ENCODE assay signal across 12 cellular contexts in the genomic region with DNA sequence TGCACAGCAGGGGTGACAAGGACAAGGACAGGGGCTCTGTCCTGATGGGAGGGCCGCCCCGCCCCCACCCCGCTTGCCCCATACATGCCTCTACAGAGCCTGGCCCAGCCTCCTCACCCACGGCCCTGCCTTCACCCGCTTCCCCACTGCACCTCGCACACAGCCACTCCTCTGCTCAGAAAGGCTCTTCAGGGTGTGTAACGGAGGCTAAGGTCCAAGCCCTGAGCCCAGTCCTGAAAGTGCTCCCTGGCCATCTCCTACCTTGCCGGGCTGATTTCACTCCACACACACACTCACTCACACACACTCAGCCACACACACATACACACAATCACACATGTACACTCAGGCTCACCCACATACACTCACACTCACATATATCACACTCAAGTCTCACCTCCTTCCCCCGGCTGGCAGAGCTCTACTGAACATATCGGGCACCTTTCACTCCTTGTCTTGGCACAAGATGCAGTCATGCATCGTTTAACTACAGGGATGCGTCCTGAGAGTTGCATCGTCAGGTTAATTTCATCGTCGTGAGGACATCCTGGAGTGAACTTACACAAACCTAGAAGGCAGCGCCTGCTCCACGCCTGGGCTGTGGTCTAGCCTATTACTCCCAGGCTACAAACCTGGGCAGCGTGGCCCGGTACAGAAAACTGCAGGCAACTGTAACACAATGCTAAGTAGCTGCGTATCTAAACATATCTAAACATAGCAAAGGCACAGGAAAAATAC. TPM values are rescaled to one million over a fixed set of nuclear protein-coding genes. Genes with fewer than 3 reads are reported as not detected.
DNase-seq lines count a peak whose midpoint lies in the region; ATAC-seq, FAIRE-seq and TF ChIP-seq lines count a peak whose summit lies in the region.
"Had no signal": no experiment of that assay in that cellular context is flagged by ENCODE, and none has a peak within 500 bp of the region (broad histone marks: within the 10 kb centered on the region; RNA-seq: fewer than 3 reads in every experiment).

No MANE protein-coding gene starts in this region.

- POLR2A ChIA-PET in activated CD8-positive, alpha-beta T cell treated with anti-CD3 and anti-CD28 coated beads for 36 hours (lab: Charles Lee), result no interaction called here
- POLR2A ChIA-PET in activated CD8-positive, alpha-beta T cell treated with anti-CD3 and anti-CD28 coated beads, Interleukin-2, amount 10 ng/mL, durations not matched to agents 7 days and 5 days (lab: Charles Lee), result no interaction called here
- POLR2A ChIA-PET in GM12878 (lab: Charles Lee), result interaction anchor here (0.9 to 1.7 kb wide), 2 partner anchors 11 to 18 kb away, joined by 3 to 8 read pairs; no protein-coding TSS in a partner anchor

- 87% methylated on average over 18 of the region's 20 CpGs for whole genome bisulfite sequencing in GM12878 (ENCODE audit: insufficient coverage, insufficient replicate concordance, low lambda C conversion rate, missing lambda C conversion rate)
- 85 to 86% methylated on average over 18 to 20 of the region's 20 CpGs for WGBS in mesodermal cell (ENCODE audit: insufficient coverage in 2 of 2), 2 experiments
- 69 to 80% methylated on average over 2 to 20 of the region's 20 CpGs for WGBS in transverse colon (ENCODE audit: low coverage in 1 of 2), 2 donors

- no peak for DNase-seq in activated CD8-positive, alpha-beta T cell treated with anti-CD3 and anti-CD28 coated beads for 36 hours
- DNase-seq in activated CD8-positive, alpha-beta T cell treated with anti-CD3 and anti-CD28 coated beads, Interleukin-2, amount 10 ng/mL, durations not matched to agents 7 days and 5 days, result no peak
- DNase-seq in GM12878 (ENCODE audit: low read depth, low spot score) (no peak), transverse colon (no peak), T-helper 9 cell (no peak)
- DNase-seq in stimulated activated CD4-positive, alpha-beta T cell treated with anti-CD3 and anti-CD28 coated beads, Interleukin-12 subunit alpha, Interleukin-12 subunit beta, amount 100 ng/mL, for 4 hours, result no peak
- DNase-seq: activated CD4-positive, alpha-beta memory T cell treated with anti-CD3 and anti-CD28 coated beads for 36 hours; NCI-H1105; occipital lobe had no signal

- ATAC-seq in activated CD8-positive, alpha-beta T cell treated with anti-CD3 and anti-CD28 coated beads for 36 hours, result peak; percentile 32
- ATAC-seq in activated CD8-positive, alpha-beta T cell treated with anti-CD3 and anti-CD28 coated beads, Interleukin-2, amount 10 ng/mL, durations not matched to agents 7 days and 5 days, result no peak
- ATAC-seq in GM12878 (peak; percentile 45), HG03354 (IDR thresholded peaks at IDR 0.05; ENCODE audit: poor library complexity, severe bottlenecking, unreplicated experiment) (no peak)

- intact Hi-C loops in activated CD8-positive, alpha-beta T cell treated with anti-CD3 and anti-CD28 coated beads for 36 hours (cut with micrococcal nuclease), result no loop called here
- intact Hi-C loops in GM12878 (cut with micrococcal nuclease; ENCODE audit: unreplicated experiment) (no loop called here), transverse colon (cut with DNase I; ENCODE audit: low total_unique reads) (no loop called here)

- H3K4me3 ChIP-seq in GM12878 (no peak overlapping the region), mesodermal cell (ENCODE audit: extremely low read depth, insufficient read depth, low read length, poor library complexity, severe bottlenecking) (no peak overlapping the region), transverse colon (no peak overlapping the region)
- H3K4me3 ChIP-seq: hepatocyte had no signal

- H3K4me1 Mint-ChIP-seq in activated CD8-positive, alpha-beta T cell treated with anti-CD3 and anti-CD28 coated beads for 36 hours (ENCODE audit: low read depth), result peaks cover 44% of the 10 kb centered on the region
- H3K4me1 Mint-ChIP-seq in activated CD8-positive, alpha-beta T cell treated with anti-CD3 and anti-CD28 coated beads, Interleukin-2, amount 10 ng/mL, durations not matched to agents 7 days and 5 days (ENCODE audit: low read depth), result peaks cover 36% of the 10 kb centered on the region

- peaks cover 2% of the 10 kb centered on the region for H3K36me3 Mint-ChIP-seq in activated CD8-positive, alpha-beta T cell treated with anti-CD3 and anti-CD28 coated beads for 36 hours (ENCODE audit: low read depth)
- no peaks in the 10 kb centered on the region for H3K36me3 Mint-ChIP-seq in activated CD8-positive, alpha-beta T cell treated with anti-CD3 and anti-CD28 coated beads, Interleukin-2, amount 10 ng/mL, durations not matched to agents 7 days and 5 days (ENCODE audit: low read depth)

- H3K4me2 ChIP-seq in GM12878 (ENCODE audit: control insufficient read depth, insufficient read depth), result peak overlapping the region; percentile 96

- RAD21 ChIA-PET in GM12878 (lab: Charles Lee; ENCODE audit: unreplicated experiment), result no interaction called here

- H3K27ac ChIP-seq in GM12878 (ENCODE audit: control insufficient read depth, insufficient read depth), result peak overlapping the region; percentile 75
- peak overlapping the region; percentile 62 for H3K27ac ChIP-seq in mesodermal cell (ENCODE audit: low read depth, low read length, severe bottlenecking)
- H3K27ac ChIP-seq in transverse colon, result peak overlapping the region in 3 of 4 donors; percentile 5 to 59 (median 21)

- peak overlapping the region; percentile 2 for H3K27ac Mint-ChIP-seq in activated CD8-positive, alpha-beta T cell treated with anti-CD3 and anti-CD28 coated beads for 36 hours
- no peak overlapping the region for H3K27ac Mint-ChIP-seq in activated CD8-positive, alpha-beta T cell treated with anti-CD3 and anti-CD28 coated beads, Interleukin-2, amount 10 ng/mL, durations not matched to agents 7 days and 5 days
- H3K27ac Mint-ChIP-seq: activated CD4-positive, alpha-beta memory T cell treated with anti-CD3 and anti-CD28 coated beads for 36 hours had no signal

- H3K9me3 ChIP-seq in GM12878 (replicated peaks; ENCODE audit: control insufficient read depth, insufficient read depth, low read length) (no peaks in the 10 kb centered on the region), mesodermal cell (ENCODE audit: control insufficient read depth, low read length) (no peaks in the 10 kb centered on the region), transverse colon (no peaks in the 10 kb centered on the region)

- H3K4me1 ChIP-seq in GM12878 (ENCODE audit: control insufficient read depth, insufficient read depth, low read length) (peaks cover 33% of the 10 kb centered on the region), mesodermal cell (ENCODE audit: control insufficient read depth, insufficient read depth, low read length, poor library complexity, severe bottlenecking) (peaks cover 35% of the 10 kb centered on the region), transverse colon (peaks cover 20 to 51% (median 32%) of the 10 kb centered on the region in 4 donors)

- H3K27me3 Mint-ChIP-seq in activated CD8-positive, alpha-beta T cell treated with anti-CD3 and anti-CD28 coated beads for 36 hours, result no peaks in the 10 kb centered on the region
- no peaks in the 10 kb centered on the region for H3K27me3 Mint-ChIP-seq in activated CD8-positive, alpha-beta T cell treated with anti-CD3 and anti-CD28 coated beads, Interleukin-2, amount 10 ng/mL, durations not matched to agents 7 days and 5 days (ENCODE audit: low read depth)
- H3K27me3 Mint-ChIP-seq: activated CD4-positive, alpha-beta memory T cell treated with anti-CD3 and anti-CD28 coated beads for 36 hours had no signal

- H3K9ac ChIP-seq in GM12878 (ENCODE audit: control insufficient read depth, insufficient read depth, low read length), result no peak overlapping the region

- FAIRE-seq in GM12878 (lab: Jason Lieb, UNC), result no peak

- TF ChIP-seq RAD21 in GM12878 (IDR thresholded peaks at IDR 0.05; ENCODE audit: insufficient read depth, low read depth, low read length), result no peak

- SMC1A ChIA-PET in GM12878 (lab: Charles Lee; ENCODE audit: uncharacterized antibody, unreplicated experiment), result no interaction called here

- in situ Hi-C loops in GM12878 (cut with MboI), result no loop called here
- in situ Hi-C loops in transverse colon (cut with MboI; ENCODE audit: low pct_ligation_motif_present in 1 of 4, low pct_unique_long_range_greater_than_20kb in 1 of 4, low sequenced_read_pairs in 3 of 4), result no loop called here

- H3K27me3 ChIP-seq in GM12878 (replicated peaks in 1 of 2; ENCODE audit: control insufficient read depth in 2 of 2, insufficient read depth in 2 of 2, low read length in 1 of 2) (no peaks in the 10 kb centered on the region; a peak in 1 of 4 replicates), transverse colon (no peaks in the 10 kb centered on the region)
- H3K27me3 ChIP-seq: hepatocyte had no signal

- H2AFZ ChIP-seq in GM12878 (ENCODE audit: control insufficient read depth, low read depth, low read length), result no peak overlapping the region
- H2AFZ ChIP-seq: hepatocyte had no signal

- no peak for TF ChIP-seq POLR2A in GM12878 (IDR thresholded peaks at IDR 0.05; ENCODE audit: low read depth, low read length)
- TF ChIP-seq POLR2A in transverse colon (IDR thresholded peaks at IDR 0.05), result no peak

- no peak overlapping the region for H3K4me3 Mint-ChIP-seq in activated CD8-positive, alpha-beta T cell treated with anti-CD3 and anti-CD28 coated beads for 36 hours
- H3K4me3 Mint-ChIP-seq in activated CD8-positive, alpha-beta T cell treated with anti-CD3 and anti-CD28 coated beads, Interleukin-2, amount 10 ng/mL, durations not matched to agents 7 days and 5 days, result no peak overlapping the region
- H3K4me3 Mint-ChIP-seq: activated CD4-positive, alpha-beta memory T cell treated with anti-CD3 and anti-CD28 coated beads for 36 hours had no signal

- H3K36me3 ChIP-seq in GM12878 (ENCODE audit: control insufficient read depth in 2 of 2, insufficient read depth in 2 of 2, low read length in 1 of 2) (peaks cover 0 to 1% of the 10 kb centered on the region in 2 experiments; a peak in 3 of 4 replicates), mesodermal cell (ENCODE audit: control insufficient read depth, insufficient read depth, low read length) (no peaks in the 10 kb centered on the region), transverse colon (no peaks in the 10 kb centered on the region)

- BruUV-seq in GM12878 (replicated peaks; lab: Mats Ljungman, UMichigan), result no TSS peak

- H3K9me3 Mint-ChIP-seq in activated CD8-positive, alpha-beta T cell treated with anti-CD3 and anti-CD28 coated beads for 36 hours, result no peaks in the 10 kb centered on the region
- H3K9me3 Mint-ChIP-seq in activated CD8-positive, alpha-beta T cell treated with anti-CD3 and anti-CD28 coated beads, Interleukin-2, amount 10 ng/mL, durations not matched to agents 7 days and 5 days (ENCODE audit: insufficient read depth), result no peaks in the 10 kb centered on the region
- H3K9me3 Mint-ChIP-seq: activated CD4-positive, alpha-beta memory T cell treated with anti-CD3 and anti-CD28 coated beads for 36 hours had no signal

- H3K79me2 ChIP-seq in GM12878 (ENCODE audit: control insufficient read depth, insufficient read depth, low read length), result peaks cover 82% of the 10 kb centered on the region

- TF ChIP-seq EP300 in GM12878 (IDR thresholded peaks at IDR 0.05; ENCODE audit: borderline replicate concordance in 1 of 2, control insufficient read depth in 1 of 2, low read depth in 2 of 2, low read length in 2 of 2) (no peak), transverse colon (IDR thresholded peaks at IDR 0.05; ENCODE audit: low read depth) (no peak)

- CTCF ChIA-PET in activated CD8-positive, alpha-beta T cell treated with anti-CD3 and anti-CD28 coated beads for 36 hours (lab: Charles Lee), result interaction anchor here (0.9 kb wide), 1 partner anchor 17 kb away, joined by 3 read pairs; no protein-coding TSS in a partner anchor
- CTCF ChIA-PET in activated CD8-positive, alpha-beta T cell treated with anti-CD3 and anti-CD28 coated beads, Interleukin-2, amount 10 ng/mL, durations not matched to agents 7 days and 5 days (lab: Charles Lee), result no interaction called here
- CTCF ChIA-PET in GM12878 (lab: Yijun Ruan, JAX), result no interaction called here

- H4K20me1 ChIP-seq in GM12878 (ENCODE audit: control insufficient read depth, insufficient read depth), result no peaks in the 10 kb centered on the region; the same call in 1 of the 2 replicates

- TF ChIP-seq CTCF in activated CD8-positive, alpha-beta T cell treated with anti-CD3 and anti-CD28 coated beads for 36 hours (IDR thresholded peaks at IDR 0.05), result no peak
- TF ChIP-seq CTCF in GM12878 (IDR thresholded peaks at IDR 0.05 in 2 of 3, conservative IDR thresholded peaks at IDR 0.05 in 1 of 3; ENCODE audit: control insufficient read depth in 2 of 3, extremely low read depth in 1 of 3, insufficient read depth in 1 of 3, low read depth in 3 of 3, low read length in 3 of 3), result no peak
- no peak for TF ChIP-seq CTCF in transverse colon (IDR thresholded peaks at IDR 0.05)

RNA-seq across cellular contexts. Expression of a gene that starts 13.2 kb away (rescaled TPM):
- total RNA-seq in activated CD8-positive, alpha-beta T cell treated with anti-CD3 and anti-CD28 coated beads for 36 hours, result 10 to 100 TPM; 27.4 to 28.3 TPM
- total RNA-seq in activated CD8-positive, alpha-beta T cell treated with anti-CD3 and anti-CD28 coated beads, Interleukin-2, amount 10 ng/mL, durations not matched to agents 7 days and 5 days, result 10 to 100 TPM; 34.1 to 35.5 TPM
- total RNA-seq in GM12878 (2013; cell fraction: nucleolus; rRNA removed), result 105 and 117 TPM in 2 replicates
- total RNA-seq in GM12878 (2014; rRNA removed) (11.3 and 11.4 TPM in 2 replicates), GM12878 (2014; rRNA removed; fragmentation: Illumina TruSeq; extraction: Trizol) (15.9 and 16.7 TPM in 2 replicates), GM12878 (2021) (43.5 and 50.4 TPM in 2 replicates), transverse colon (10 to 100 TPM; 25.0 to 54.2 (median 38.0) TPM)
- 14.0 TPM for polyA plus RNA-seq in GM12878 (2011; ENCODE audit: low read depth)
- polyA plus RNA-seq in GM12878 (2011; rRNA removed) (7.2 and 19.1 TPM in 2 replicates), GM12878 (2014; fragmentation: Illumina TruSeq; extraction: Trizol) (20.4 and 24.1 TPM in 2 replicates), GM12878 (2014; fragmentation: Nextera tagmentation; extraction: Ambion mirVana) (1 to 10 TPM; 5.9 to 7.6 TPM), GM12878 (2014; rRNA removed) (20.4 and 25.3 TPM in 2 replicates), GM12878 (2016; fragmentation: Nextera tagmentation; extraction: Ambion mirVana) (10 to 100 TPM; 41.3 to 43.3 TPM)
- polyA plus RNA-seq in GM12878 (2011; cell fraction: cytosol; rRNA removed), result 15.6 and 16.9 TPM in 2 replicates
- polyA plus RNA-seq in GM12878 (2011; cell fraction: nucleus; rRNA removed), result 32.3 and 38.7 TPM in 2 replicates
- 34.0 and 35.2 TPM in 2 replicates for polyA plus RNA-seq in GM12878 (2012)
- 21.1 and 23.7 TPM in 2 replicates for polyA minus RNA-seq in GM12878 (2011; rRNA and poly(A)+ RNA removed)
- polyA minus RNA-seq in GM12878 (2011; cell fraction: cytosol; rRNA and poly(A)+ RNA removed), result 10.7 and 12.6 TPM in 2 replicates
- 20.1 and 45.2 TPM in 2 replicates for polyA minus RNA-seq in GM12878 (2011; cell fraction: nucleus; rRNA and poly(A)+ RNA removed)
- 30.7 TPM for polyA plus RNA-seq in mesodermal cell (2013, experiment 1 of 2)
- polyA plus RNA-seq in mesodermal cell (2013, experiment 2 of 2), result 28.9 TPM

RNA-seq across cellular contexts. Expression of a gene that starts 37.4 kb away (rescaled TPM):
- total RNA-seq in activated CD8-positive, alpha-beta T cell treated with anti-CD3 and anti-CD28 coated beads for 36 hours, result not detected
- not detected for total RNA-seq in activated CD8-positive, alpha-beta T cell treated with anti-CD3 and anti-CD28 coated beads, Interleukin-2, amount 10 ng/mL, durations not matched to agents 7 days and 5 days
- not detected in 2 replicates for total RNA-seq in GM12878 (2013; cell fraction: nucleolus; rRNA removed)
- 0.11 TPM in 2 replicates for total RNA-seq in GM12878 (2014; rRNA removed)
- total RNA-seq in GM12878 (2014; rRNA removed; fragmentation: Illumina TruSeq; extraction: Trizol), result 0.18 and 0.45 TPM in 2 replicates
- total RNA-seq in GM12878 (2021), result 0.19 TPM in 1 of 2 replicates, not detected in the other
- not detected for polyA plus RNA-seq in GM12878 (2011; ENCODE audit: low read depth)
- 0.05 TPM in 1 of 2 replicates, not detected in the other for polyA plus RNA-seq in GM12878 (2011; rRNA removed)
- 0.06 TPM in 1 of 2 replicates, not detected in the other for polyA plus RNA-seq in GM12878 (2011; cell fraction: cytosol; rRNA removed)
- not detected in 2 replicates for polyA plus RNA-seq in GM12878 (2011; cell fraction: nucleus; rRNA removed)
- not detected in 2 replicates for polyA plus RNA-seq in GM12878 (2012)
- 0.35 and 0.43 TPM in 2 replicates for polyA plus RNA-seq in GM12878 (2014; fragmentation: Illumina TruSeq; extraction: Trizol)
- under 1 TPM; 0.10 to 0.13 TPM for polyA plus RNA-seq in GM12878 (2014; fragmentation: Nextera tagmentation; extraction: Ambion mirVana)
- 0.12 and 0.14 TPM in 2 replicates for polyA plus RNA-seq in GM12878 (2014; rRNA removed)
- polyA plus RNA-seq in GM12878 (2016; fragmentation: Nextera tagmentation; extraction: Ambion mirVana), result under 1 TPM in 1 of 2 experiments, not detected in 1; 0.31 TPM
- not detected in 2 replicates for polyA minus RNA-seq in GM12878 (2011; rRNA and poly(A)+ RNA removed)
- not detected in 2 replicates for polyA minus RNA-seq in GM12878 (2011; cell fraction: cytosol; rRNA and poly(A)+ RNA removed)
- polyA minus RNA-seq in GM12878 (2011; cell fraction: nucleus; rRNA and poly(A)+ RNA removed), result not detected in 2 replicates
- not detected for polyA plus RNA-seq in mesodermal cell (2013, experiment 1 of 2)
- not detected for polyA plus RNA-seq in mesodermal cell (2013, experiment 2 of 2)
- total RNA-seq in transverse colon, result not detected
- total RNA-seq: activated CD4-positive, alpha-beta memory T cell treated with anti-CD3 and anti-CD28 coated beads for 36 hours; hepatocyte; occipital lobe had no signal
- polyA plus RNA-seq: hepatocyte had no signal

RNA-seq across cellular contexts. Expression of a gene that starts 37.6 kb away (rescaled TPM):
- 1 to 10 TPM; 1.9 to 2.3 TPM for total RNA-seq in activated CD8-positive, alpha-beta T cell treated with anti-CD3 and anti-CD28 coated beads for 36 hours
- 1 to 10 TPM; 3.0 to 3.1 TPM for total RNA-seq in activated CD8-positive, alpha-beta T cell treated with anti-CD3 and anti-CD28 coated beads, Interleukin-2, amount 10 ng/mL, durations not matched to agents 7 days and 5 days
- 21.6 and 25.8 TPM in 2 replicates for total RNA-seq in GM12878 (2013; cell fraction: nucleolus; rRNA removed)
- total RNA-seq in GM12878 (2014; rRNA removed) (2.0 and 2.1 TPM in 2 replicates), GM12878 (2014; rRNA removed; fragmentation: Illumina TruSeq; extraction: Trizol) (2.7 and 3.3 TPM in 2 replicates), GM12878 (2021) (3.1 and 3.8 TPM in 2 replicates), transverse colon (1 to 10 TPM in 2 of 4 donors, under 1 TPM in 2; 0.20 to 6.7 (median 1.6) TPM)
- 0.84 TPM for polyA plus RNA-seq in GM12878 (2011; ENCODE audit: low read depth)
- polyA plus RNA-seq in GM12878 (2011; rRNA removed) (2.5 and 3.0 TPM in 2 replicates), GM12878 (2014; fragmentation: Illumina TruSeq; extraction: Trizol) (3.6 and 5.2 TPM in 2 replicates), GM12878 (2014; fragmentation: Nextera tagmentation; extraction: Ambion mirVana) (under 1 TPM; 0.26 to 0.31 TPM), GM12878 (2014; rRNA removed) (4.1 and 5.4 TPM in 2 replicates), GM12878 (2016; fragmentation: Nextera tagmentation; extraction: Ambion mirVana) (1 to 10 TPM; 3.9 to 4.0 TPM)
- 3.5 and 3.7 TPM in 2 replicates for polyA plus RNA-seq in GM12878 (2011; cell fraction: cytosol; rRNA removed)
- 8.7 and 9.7 TPM in 2 replicates for polyA plus RNA-seq in GM12878 (2011; cell fraction: nucleus; rRNA removed)
- 3.8 and 4.0 TPM in 2 replicates for polyA plus RNA-seq in GM12878 (2012)
- 1.3 and 2.3 TPM in 2 replicates for polyA minus RNA-seq in GM12878 (2011; rRNA and poly(A)+ RNA removed)
- polyA minus RNA-seq in GM12878 (2011; cell fraction: cytosol; rRNA and poly(A)+ RNA removed), result 2.5 and 3.3 TPM in 2 replicates
- 2.7 and 3.9 TPM in 2 replicates for polyA minus RNA-seq in GM12878 (2011; cell fraction: nucleus; rRNA and poly(A)+ RNA removed)
- polyA plus RNA-seq in mesodermal cell (2013, experiment 1 of 2), result 3.9 TPM
- 6.0 TPM for polyA plus RNA-seq in mesodermal cell (2013, experiment 2 of 2)

Comparison
In these comparisons a context has a peak if more than half of its experiments do, and no peak if none do; other contexts are left out.
1. ATAC-seq: peak in activated CD8-positive, alpha-beta T cell treated with anti-CD3 and anti-CD28 coated beads for 36 hours (single experiment) and GM12878 (single experiment); none in activated CD8-positive, alpha-beta T cell treated with anti-CD3 and anti-CD28 coated beads, Interleukin-2, amount 10 ng/mL, durations not matched to agents 7 days and 5 days (single experiment) and HG03354 (single experiment).
2. H3K27ac ChIP-seq: peak in every context shown above with its lines; median percentile 75 in GM12878; 62 in mesodermal cell; 21 in transverse colon.